30 cellular contexts compared by ENCODE assay signal in the genomic region with DNA sequence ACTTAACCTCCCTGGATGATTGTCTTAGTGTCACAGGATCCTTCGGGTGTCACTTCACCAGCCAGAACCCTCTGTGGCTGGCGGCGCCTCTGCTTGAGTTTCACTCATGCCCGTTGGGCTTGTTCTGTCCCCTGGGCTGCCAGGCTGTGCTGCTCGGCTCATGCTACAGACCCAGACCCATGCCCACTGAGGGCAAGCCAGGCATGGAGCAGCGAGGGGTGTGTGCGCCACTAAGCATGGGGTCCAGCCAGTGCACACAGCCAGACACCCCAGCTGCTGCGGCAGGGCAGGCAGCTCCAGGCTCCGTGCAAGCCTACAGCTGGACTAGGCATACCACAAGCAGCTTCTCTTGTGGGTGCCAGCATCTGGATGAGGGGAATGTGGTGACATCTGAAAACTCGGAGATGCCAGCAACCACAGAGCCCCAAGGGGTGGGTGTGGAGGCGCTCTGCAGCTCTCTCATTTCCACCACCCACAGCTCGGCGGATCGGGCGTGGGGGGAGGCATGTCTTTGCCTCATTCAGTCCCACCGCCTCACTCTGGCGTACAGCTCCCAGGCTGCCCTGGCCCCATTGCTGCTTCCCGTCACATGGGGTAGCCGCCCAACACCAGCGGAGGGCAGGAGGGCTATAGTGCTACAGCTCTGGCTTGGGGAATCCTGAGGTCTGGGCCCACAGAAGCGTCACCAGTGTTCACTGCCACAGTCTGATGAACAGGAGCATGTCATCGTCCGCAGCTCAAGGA.
"Had no signal": no experiment of that assay in that cellular context is flagged by ENCODE, and none has a peak within 500 bp of the region (broad histone marks: within the 10 kb centered on the region; RNA-seq: fewer than 3 reads in every experiment).

No MANE protein-coding gene starts in this region.

- H3K27ac ChIP-seq: esophagus muscularis mucosa, heart right ventricle, left lung, neural progenitor cell, prostate gland, right atrium auricular region, suprapubic skin, transverse colon, upper lobe of right lung, uterus had no signal

- H3K4me3 ChIP-seq: esophagus muscularis mucosa, heart right ventricle, left lung, neural progenitor cell, prostate gland, right atrium auricular region, smooth muscle cell, suprapubic skin, transverse colon, upper lobe of right lung, uterus had no signal

- DNase-seq: cerebellar nuclear complex; effector CD8-positive, alpha-beta T cell; endodermal cell; foreskin melanocyte; glutamatergic neuron; heart right ventricle; hippocampal formation; immature natural killer cell; islet precursor cell; mesendoderm; natural killer cell; nucleus accumbens; stimulated activated CD4-positive, alpha-beta T cell treated with anti-CD3 and anti-CD28 coated beads, Interleukin-12 subunit alpha, Interleukin-12 subunit beta, amount 100 ng/mL, for 4 hours; stimulated activated CD4-positive, alpha-beta T cell treated with anti-CD3 and anti-CD28 coated beads, Interleukin-1b, Interleukin-23, amount 100 ng/mL, for 48 hours; stimulated activated CD4-positive, alpha-beta T cell treated with anti-CD3 and anti-CD28 coated beads, Interleukin-4, amount 100 ng/mL, for 1 hour; stimulated activated CD8-positive, alpha-beta memory T cell treated with anti-CD3 and anti-CD28 coated beads, Interleukin-4, amount 100 ng/mL, for 48 hours; stimulated activated naive CD4-positive, alpha-beta T cell; stimulated activated naive CD8-positive, alpha-beta T cell treated with anti-CD3 and anti-CD28 coated beads, Interleukin-15, amount 100 ng/mL, for 72 hours; transverse colon; upper lobe of right lung; uterus had no signal

- H3K27me3 ChIP-seq: esophagus muscularis mucosa, heart right ventricle, left lung, neural progenitor cell, right atrium auricular region, suprapubic skin, transverse colon, upper lobe of right lung, uterus had no signal

- ATAC-seq: heart right ventricle; left lung; natural killer cell; sciatic nerve; stimulated activated naive CD8-positive, alpha-beta T cell treated with anti-CD3 and anti-CD28 coated beads, Interleukin-15, amount 100 ng/mL, for 72 hours; upper lobe of right lung had no signal

- H3K9ac ChIP-seq: neural progenitor cell had no signal

- H3K36me3 Mint-ChIP-seq: natural killer cell had no signal

- H3K27me3 Mint-ChIP-seq: dendritic cell treated with granulocyte-macrophage colony-stimulating factor and Interleukin-4, amounts not matched to agents 40 ng/mL and 50 ng/mL, for 4 days; stimulated activated naive CD8-positive, alpha-beta T cell treated with anti-CD3 and anti-CD28 coated beads, Interleukin-15, amount 100 ng/mL, for 72 hours had no signal

- H3K9me3 Mint-ChIP-seq: endodermal cell; immature natural killer cell; natural killer cell; neural progenitor cell; stimulated activated naive CD8-positive, alpha-beta T cell treated with anti-CD3 and anti-CD28 coated beads, Interleukin-15, amount 100 ng/mL, for 72 hours had no signal

- H3K4me1 Mint-ChIP-seq: immature natural killer cell; stimulated activated naive CD8-positive, alpha-beta T cell treated with anti-CD3 and anti-CD28 coated beads, Interleukin-15, amount 100 ng/mL, for 72 hours had no signal

- H3K4me1 ChIP-seq: left lung, prostate gland, right atrium auricular region, uterus had no signal

- H3K4me3 Mint-ChIP-seq: dendritic cell treated with granulocyte-macrophage colony-stimulating factor and Interleukin-4, amounts not matched to agents 40 ng/mL and 50 ng/mL, for 4 days; endodermal cell; immature natural killer cell; natural killer cell; neural progenitor cell; stimulated activated naive CD8-positive, alpha-beta T cell treated with anti-CD3 and anti-CD28 coated beads, Interleukin-15, amount 100 ng/mL, for 72 hours had no signal

- H2AFZ ChIP-seq: neural progenitor cell had no signal

- H3K9me3 ChIP-seq: esophagus muscularis mucosa, heart right ventricle, left lung, prostate gland, right atrium auricular region, suprapubic skin, transverse colon, upper lobe of right lung, uterus had no signal

- H3K36me3 ChIP-seq: esophagus muscularis mucosa, heart right ventricle, left lung, neural progenitor cell, prostate gland, right atrium auricular region, suprapubic skin, transverse colon, upper lobe of right lung, uterus had no signal

- H3K4me2 ChIP-seq: neural progenitor cell, smooth muscle cell had no signal

- H3K27ac Mint-ChIP-seq: dendritic cell treated with granulocyte-macrophage colony-stimulating factor and Interleukin-4, amounts not matched to agents 40 ng/mL and 50 ng/mL, for 4 days; endodermal cell; immature natural killer cell; natural killer cell; neural progenitor cell; stimulated activated naive CD8-positive, alpha-beta T cell treated with anti-CD3 and anti-CD28 coated beads, Interleukin-15, amount 100 ng/mL, for 72 hours had no signal
